37 cellular contexts compared by ENCODE assay signal in the genomic region with DNA sequence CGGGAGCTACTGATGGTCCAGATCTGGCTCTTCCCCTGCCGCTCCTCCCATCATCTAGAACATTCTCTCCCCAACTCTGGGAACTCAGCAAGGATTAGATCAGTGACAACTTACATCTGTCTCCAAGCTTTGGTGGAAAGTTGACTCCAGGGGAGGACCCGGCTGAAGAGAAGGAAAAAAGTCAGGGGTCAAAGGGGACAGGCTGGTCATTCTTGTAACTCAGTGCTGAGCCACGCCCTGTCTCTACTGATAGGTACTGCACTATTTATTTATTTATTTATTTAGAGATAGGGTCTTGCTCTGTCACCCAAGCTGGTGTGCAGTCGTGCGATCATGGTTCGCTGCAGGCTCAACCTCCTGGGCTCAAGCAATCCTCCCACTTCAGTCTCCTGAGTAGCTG. TPM values are rescaled to one million over a fixed set of nuclear protein-coding genes. Genes with fewer than 3 reads are reported as not detected.
"Had no signal": no experiment of that assay in that cellular context is flagged by ENCODE, and none has a peak within 500 bp of the region (broad histone marks: within the 10 kb centered on the region; RNA-seq: fewer than 3 reads in every experiment).

No MANE protein-coding gene starts in this region.

- H3K27me3 ChIP-seq: adrenal gland, body of pancreas, brain microvascular endothelial cell, breast epithelium had no signal

- H3K9me3 ChIP-seq: adrenal gland, body of pancreas, breast epithelium had no signal

- H3K4me3 ChIP-seq: adrenal gland, body of pancreas, breast epithelium had no signal

- H3K36me3 ChIP-seq: brain microvascular endothelial cell, breast epithelium had no signal

- H3K4me1 Mint-ChIP-seq: activated naive CD8-positive, alpha-beta T cell treated with anti-CD3 and anti-CD28 coated beads for 36 hours; activated T-helper 17 cell treated with anti-CD3 and anti-CD28 coated beads, Interleukin-2, amount 50 U/mL, for 72 hours had no signal

- H3K27ac ChIP-seq: adrenal gland, brain microvascular endothelial cell, breast epithelium had no signal

- H3K27me3 Mint-ChIP-seq: activated B cell treated with CpG ODN at 0.5 μM for 24 hours; activated CD4-positive, alpha-beta memory T cell treated with anti-CD3 and anti-CD28 coated beads for 36 hours; activated CD4-positive, alpha-beta T cell treated with anti-CD3 and anti-CD28 coated beads, Interleukin-2, amount 10 ng/mL, durations not matched to agents 24 days and 14 days; activated CD8-positive, alpha-beta T cell treated with anti-CD3 and anti-CD28 coated beads for 36 hours; activated naive CD8-positive, alpha-beta T cell treated with anti-CD3 and anti-CD28 coated beads for 36 hours; activated T-helper 17 cell treated with anti-CD3 and anti-CD28 coated beads, Interleukin-2, amount 50 U/mL, for 72 hours had no signal

- H3K4me3 Mint-ChIP-seq: activated B cell treated with CpG ODN at 0.5 μM for 24 hours; activated CD4-positive, alpha-beta memory T cell treated with anti-CD3 and anti-CD28 coated beads for 36 hours; activated CD4-positive, alpha-beta T cell treated with anti-CD3 and anti-CD28 coated beads, Interleukin-2, amount 10 ng/mL, durations not matched to agents 24 days and 14 days; activated CD8-positive, alpha-beta T cell treated with anti-CD3 and anti-CD28 coated beads for 36 hours; activated naive CD4-positive, alpha-beta T cell treated with anti-CD3 and anti-CD28 coated beads for 36 hours; activated naive CD8-positive, alpha-beta T cell treated with anti-CD3 and anti-CD28 coated beads for 36 hours; activated T-cell treated with anti-CD3 and anti-CD28 coated beads, Interleukin-2, amount 50 U/mL, for 4 hours; activated T-cell treated with anti-CD3 and anti-CD28 coated beads, Interleukin-2, amount 50 U/mL, for 72 hours; activated T-helper 1 cell treated with anti-CD3 and anti-CD28 coated beads, Interleukin-12 subunit alpha, Interleukin-12 subunit beta, Interleukin-2, Interleukin-4 antibody, amounts not matched to agents 30 ng/mL and 10 ng/mL and 1 ng/mL, durations not matched to agents 14 hours and 24 hours and 36 hours; activated T-helper 17 cell treated with anti-CD3 and anti-CD28 coated beads, Interleukin-2, amount 50 U/mL, for 72 hours; T-helper 1 cell treated with Interleukin-12 subunit alpha and Interleukin-12 subunit beta and Interleukin-4 antibody, amounts not matched to agents 30 μg/mL and 1 μg/mL, for 36 hours; T-helper 2 cell treated with Interferon-gamma antibody and Interleukin-4, amounts not matched to agents 5 μg/mL and 100 μg/mL, for 36 hours had no signal

- H3K4me1 ChIP-seq: adrenal gland, body of pancreas, breast epithelium had no signal

- H3K9me3 Mint-ChIP-seq: activated B cell treated with CpG ODN at 0.5 μM for 24 hours; activated CD4-positive, alpha-beta memory T cell treated with anti-CD3 and anti-CD28 coated beads for 36 hours; activated CD4-positive, alpha-beta T cell treated with anti-CD3 and anti-CD28 coated beads, Interleukin-2, amount 10 ng/mL, durations not matched to agents 24 days and 14 days; activated CD8-positive, alpha-beta T cell treated with anti-CD3 and anti-CD28 coated beads for 36 hours; activated naive CD4-positive, alpha-beta T cell treated with anti-CD3 and anti-CD28 coated beads for 36 hours; activated naive CD4-positive, alpha-beta T cell treated with anti-CD3 and anti-CD28 coated beads, Interleukin-2, amount 50 U/mL, for 72 hours; activated naive CD8-positive, alpha-beta T cell treated with anti-CD3 and anti-CD28 coated beads for 36 hours; activated T-cell treated with anti-CD3 and anti-CD28 coated beads, Interleukin-2, amount 50 U/mL, for 4 hours; activated T-cell treated with anti-CD3 and anti-CD28 coated beads, Interleukin-2, amount 50 U/mL, for 72 hours; activated T-helper 1 cell treated with anti-CD3 and anti-CD28 coated beads, Interleukin-12 subunit alpha, Interleukin-12 subunit beta, Interleukin-2, Interleukin-4 antibody, amounts not matched to agents 30 ng/mL and 10 ng/mL and 1 ng/mL, durations not matched to agents 14 hours and 24 hours and 36 hours; activated T-helper 17 cell treated with anti-CD3 and anti-CD28 coated beads, Interleukin-2, amount 50 U/mL, for 72 hours; T-helper 1 cell treated with Interleukin-12 subunit alpha and Interleukin-12 subunit beta and Interleukin-4 antibody, amounts not matched to agents 30 μg/mL and 1 μg/mL, for 36 hours; T-helper 2 cell treated with Interferon-gamma antibody and Interleukin-4, amounts not matched to agents 5 μg/mL and 100 μg/mL, for 36 hours had no signal

- H3K36me3 Mint-ChIP-seq: activated CD4-positive, alpha-beta memory T cell treated with anti-CD3 and anti-CD28 coated beads for 36 hours; activated naive CD4-positive, alpha-beta T cell treated with anti-CD3 and anti-CD28 coated beads, Interleukin-2, amount 50 U/mL, for 72 hours; activated naive CD8-positive, alpha-beta T cell treated with anti-CD3 and anti-CD28 coated beads for 36 hours had no signal

- H3K27ac Mint-ChIP-seq: activated B cell treated with CpG ODN at 0.5 μM for 24 hours; activated CD4-positive, alpha-beta memory T cell treated with anti-CD3 and anti-CD28 coated beads for 36 hours; activated CD4-positive, alpha-beta T cell treated with anti-CD3 and anti-CD28 coated beads, Interleukin-2, amount 10 ng/mL, durations not matched to agents 24 days and 14 days; activated CD8-positive, alpha-beta T cell treated with anti-CD3 and anti-CD28 coated beads for 36 hours; activated naive CD4-positive, alpha-beta T cell treated with anti-CD3 and anti-CD28 coated beads for 36 hours; activated naive CD4-positive, alpha-beta T cell treated with anti-CD3 and anti-CD28 coated beads, Interleukin-2, amount 50 U/mL, for 72 hours; activated naive CD8-positive, alpha-beta T cell treated with anti-CD3 and anti-CD28 coated beads for 36 hours; activated T-cell treated with anti-CD3 and anti-CD28 coated beads, Interleukin-2, amount 50 U/mL, for 72 hours; activated T-helper 1 cell treated with anti-CD3 and anti-CD28 coated beads, Interleukin-12 subunit alpha, Interleukin-12 subunit beta, Interleukin-2, Interleukin-4 antibody, amounts not matched to agents 30 ng/mL and 10 ng/mL and 1 ng/mL, durations not matched to agents 14 hours and 24 hours and 36 hours; activated T-helper 17 cell treated with anti-CD3 and anti-CD28 coated beads, Interleukin-2, amount 50 U/mL, for 72 hours; T-helper 1 cell treated with Interleukin-12 subunit alpha and Interleukin-12 subunit beta and Interleukin-4 antibody, amounts not matched to agents 30 μg/mL and 1 μg/mL, for 36 hours; T-helper 2 cell treated with Interferon-gamma antibody and Interleukin-4, amounts not matched to agents 5 μg/mL and 100 μg/mL, for 36 hours had no signal

- ATAC-seq: activated CD8-positive, alpha-beta T cell treated with anti-CD3 and anti-CD28 coated beads for 36 hours; activated naive CD4-positive, alpha-beta T cell treated with anti-CD3 and anti-CD28 coated beads, Interleukin-2, amount 50 U/mL, for 72 hours; activated T-cell treated with anti-CD3 and anti-CD28 coated beads, Interleukin-2, amount 50 U/mL, for 4 hours; activated T-cell treated with anti-CD3 and anti-CD28 coated beads, Interleukin-2, amount 50 U/mL, for 72 hours; activated T-helper 17 cell treated with anti-CD3 and anti-CD28 coated beads, Interleukin-2, amount 50 U/mL, for 72 hours had no signal

- DNase-seq: activated B cell treated with CpG ODN at 0.5 μM for 24 hours; activated CD4-positive, alpha-beta memory T cell treated with anti-CD3 and anti-CD28 coated beads for 36 hours; activated CD4-positive, alpha-beta T cell treated with anti-CD3 and anti-CD28 coated beads for 4 hours; activated CD4-positive, alpha-beta T cell treated with anti-CD3 and anti-CD28 coated beads, Interleukin-2, amount 10 ng/mL, durations not matched to agents 24 days and 14 days; activated CD4-positive, alpha-beta T cell treated with anti-CD3 and anti-CD28 coated beads, Interleukin-2, amount 50 U/mL, for 1 hour; activated CD4-positive, alpha-beta T cell treated with anti-CD3 and anti-CD28 coated beads, Interleukin-2, amount 50 U/mL, for 4 hours; activated CD4-positive, CD25-positive, alpha-beta regulatory T cell treated with anti-CD3 and anti-CD28 coated beads, Interleukin-2, amount 50 U/mL, for 72 hours; activated CD8-positive, alpha-beta memory T cell treated with anti-CD3 and anti-CD28 coated beads, Interleukin-2, amount 50 U/mL, for 4 hours; activated CD8-positive, alpha-beta T cell treated with anti-CD3 and anti-CD28 coated beads for 36 hours; activated effector memory CD4-positive, alpha-beta T cell treated with anti-CD3 and anti-CD28 coated beads, Interleukin-2, amount 50 U/mL, for 16 hours; activated gamma-delta T cell treated with Interleukin-2 at 50 U/mL for 16 hours; activated naive CD4-positive, alpha-beta T cell; activated naive CD4-positive, alpha-beta T cell treated with anti-CD3 and anti-CD28 coated beads for 36 hours; activated naive CD4-positive, alpha-beta T cell treated with anti-CD3 and anti-CD28 coated beads, Interleukin-2, amount 50 U/mL, for 16 hours; activated naive CD8-positive, alpha-beta T cell treated with anti-CD3 and anti-CD28 coated beads for 36 hours; activated T-cell treated with anti-CD3 and anti-CD28 coated beads for 4 hours; activated T-cell treated with anti-CD3 and anti-CD28 coated beads, Interleukin-2, amount 50 U/mL, for 1 hour; activated T-cell treated with anti-CD3 and anti-CD28 coated beads, Interleukin-2, amount 50 U/mL, for 4 hours; activated T-cell treated with anti-CD3 and anti-CD28 coated beads, Interleukin-2, amount 50 U/mL, for 72 hours; adrenal gland; amniotic stem cell; aorta; body of pancreas; brain microvascular endothelial cell; central memory CD4-positive, alpha-beta T cell; T-helper 1 cell; T-helper 2 cell; T-helper 9 cell had no signal

- FAIRE-seq: astrocyte, TTC549 had no signal

RNA-seq across cellular contexts. Expression of a gene that starts 44.4 kb away (rescaled TPM):
- total RNA-seq: activated B cell treated with CpG ODN at 0.5 μM for 24 hours; activated CD4-positive, alpha-beta T cell treated with anti-CD3 and anti-CD28 coated beads, Interleukin-2, amount 10 ng/mL, durations not matched to agents 24 days and 14 days; activated CD8-positive, alpha-beta memory T cell treated with anti-CD3 and anti-CD28 coated beads for 36 hours; activated T-helper 1 cell treated with anti-CD3 and anti-CD28 coated beads, Interleukin-12 subunit alpha, Interleukin-12 subunit beta, Interleukin-2, Interleukin-4 antibody, amounts not matched to agents 30 ng/mL and 10 ng/mL and 1 ng/mL, durations not matched to agents 14 hours and 24 hours and 36 hours; activated T-helper 17 cell treated with anti-CD3 and anti-CD28 coated beads, Interleukin-2, amount 50 U/mL, for 72 hours; astrocyte; body of pancreas had no signal
- polyA plus RNA-seq: aorta had no signal
